Comparison of ENCODE assay signal across 2 cellular contexts in genomic region chr5:175257847-175258194, GRCh38.
TF ChIP-seq lines count a peak whose summit lies in the region.

No MANE protein-coding gene starts in this region.

TF ChIP-seq in HCT116, 20 proteins besides CTCF, POLR2A, EP300 and RAD21 (continued from another document):
- TF ChIP-seq, protein P1, sequence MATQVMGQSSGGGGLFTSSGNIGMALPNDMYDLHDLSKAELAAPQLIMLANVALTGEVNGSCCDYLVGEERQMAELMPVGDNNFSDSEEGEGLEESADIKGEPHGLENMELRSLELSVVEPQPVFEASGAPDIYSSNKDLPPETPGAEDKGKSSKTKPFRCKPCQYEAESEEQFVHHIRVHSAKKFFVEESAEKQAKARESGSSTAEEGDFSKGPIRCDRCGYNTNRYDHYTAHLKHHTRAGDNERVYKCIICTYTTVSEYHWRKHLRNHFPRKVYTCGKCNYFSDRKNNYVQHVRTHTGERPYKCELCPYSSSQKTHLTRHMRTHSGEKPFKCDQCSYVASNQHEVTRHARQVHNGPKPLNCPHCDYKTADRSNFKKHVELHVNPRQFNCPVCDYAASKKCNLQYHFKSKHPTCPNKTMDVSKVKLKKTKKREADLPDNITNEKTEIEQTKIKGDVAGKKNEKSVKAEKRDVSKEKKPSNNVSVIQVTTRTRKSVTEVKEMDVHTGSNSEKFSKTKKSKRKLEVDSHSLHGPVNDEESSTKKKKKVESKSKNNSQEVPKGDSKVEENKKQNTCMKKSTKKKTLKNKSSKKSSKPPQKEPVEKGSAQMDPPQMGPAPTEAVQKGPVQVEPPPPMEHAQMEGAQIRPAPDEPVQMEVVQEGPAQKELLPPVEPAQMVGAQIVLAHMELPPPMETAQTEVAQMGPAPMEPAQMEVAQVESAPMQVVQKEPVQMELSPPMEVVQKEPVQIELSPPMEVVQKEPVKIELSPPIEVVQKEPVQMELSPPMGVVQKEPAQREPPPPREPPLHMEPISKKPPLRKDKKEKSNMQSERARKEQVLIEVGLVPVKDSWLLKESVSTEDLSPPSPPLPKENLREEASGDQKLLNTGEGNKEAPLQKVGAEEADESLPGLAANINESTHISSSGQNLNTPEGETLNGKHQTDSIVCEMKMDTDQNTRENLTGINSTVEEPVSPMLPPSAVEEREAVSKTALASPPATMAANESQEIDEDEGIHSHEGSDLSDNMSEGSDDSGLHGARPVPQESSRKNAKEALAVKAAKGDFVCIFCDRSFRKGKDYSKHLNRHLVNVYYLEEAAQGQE (IDR thresholded peaks at IDR 0.05; ENCODE audit: low read depth) = no peak
- TF ChIP-seq EGR1 (IDR thresholded peaks at IDR 0.05; ENCODE audit: low read depth) (no peak), ELF1 (IDR thresholded peaks at IDR 0.05; ENCODE audit: borderline replicate concordance, low read depth) (no peak), EZH2 (IDR thresholded peaks at IDR 0.05) (no peak), CBX3 (IDR thresholded peaks at IDR 0.05; ENCODE audit: low read depth) (no peak), MAX (IDR thresholded peaks at IDR 0.05) (no peak), SIN3A (IDR thresholded peaks at IDR 0.05; ENCODE audit: low read depth) (no peak)

TF ChIP-seq in K562, 482 proteins besides CTCF, POLR2A, EP300 and RAD21 (continued from another document):
- TF ChIP-seq MTA1 (IDR thresholded peaks at IDR 0.05; ENCODE audit: borderline replicate concordance) = no peak
